ENCODE assay signal across 8 cellular contexts in genomic region chr12:6534158-6534913, GRCh38. TPM values are rescaled to one million over a fixed set of nuclear protein-coding genes. Genes with fewer than 3 reads are reported as not detected.
DNase-seq lines count a peak whose midpoint lies in the region; ATAC-seq and TF ChIP-seq lines count a peak whose summit lies in the region.

Gene GAPDH (plus strand): TSS chr12:6534517. CDS start chr12:6534833, 316 bp downstream.

- H3K27me3 ChIP-seq in SU-DHL-6 (ENCODE audit: low read length) (no peaks in the 10 kb centered on the region), parathyroid adenoma (ENCODE audit: control insufficient read depth, insufficient read depth, low read length) (no peaks in the 10 kb centered on the region), tibial nerve (no peaks in the 10 kb centered on the region)

- TF ChIP-seq POLR2A in tibial nerve (IDR thresholded peaks at IDR 0.05), result peak; percentile 90 to 92

- peak within 1 kb of the TSS; percentile 100 for H3K4me3 Mint-ChIP-seq in activated naive CD8-positive, alpha-beta T cell treated with anti-CD3 and anti-CD28 coated beads, Interleukin-2, amount 10 ng/mL, durations not matched to agents 7 days and 5 days

- peaks cover 39% of the 10 kb centered on the region for H3K4me1 Mint-ChIP-seq in activated naive CD8-positive, alpha-beta T cell treated with anti-CD3 and anti-CD28 coated beads, Interleukin-2, amount 10 ng/mL, durations not matched to agents 7 days and 5 days

- H3K27me3 Mint-ChIP-seq in activated naive CD8-positive, alpha-beta T cell treated with anti-CD3 and anti-CD28 coated beads, Interleukin-2, amount 10 ng/mL, durations not matched to agents 7 days and 5 days, result no peaks in the 10 kb centered on the region

- no peaks in the 10 kb centered on the region for H3K9me3 Mint-ChIP-seq in activated naive CD8-positive, alpha-beta T cell treated with anti-CD3 and anti-CD28 coated beads, Interleukin-2, amount 10 ng/mL, durations not matched to agents 7 days and 5 days

- DNase-seq in GM12864 (ENCODE audit: low read depth) (peak; percentile 89), NCI-H128 (lab: John Stamatoyannopoulos, UW; ENCODE audit: unreplicated experiment) (peak; percentile 98), head of caudate nucleus (peak; percentile 93 to 99 (median 98)), tibial nerve (ENCODE audit: low spot score in 2 of 2) (peak; percentile 81 to 82)
- peak; percentile 91 for DNase-seq in activated naive CD8-positive, alpha-beta T cell treated with anti-CD3 and anti-CD28 coated beads, Interleukin-2, amount 10 ng/mL, durations not matched to agents 7 days and 5 days

- peak within 1 kb of the TSS; percentile 80 for H3K4me3 ChIP-seq in GM12864 (ENCODE audit: low read depth, low read length)
- H3K4me3 ChIP-seq in SU-DHL-6 (ENCODE audit: insufficient read depth, low read length, poor library complexity, severe bottlenecking), result peak within 1 kb of the TSS; percentile 73
- peak within 1 kb of the TSS; percentile 96 for H3K4me3 ChIP-seq in parathyroid adenoma (ENCODE audit: low read depth, low read length)
- peak within 1 kb of the TSS; percentile 82 to 100 (median 90) for H3K4me3 ChIP-seq in tibial nerve

- intact Hi-C loops in head of caudate nucleus (cut with DNase I), result loop anchor here (2.0 kb wide), 1 partner anchor 64 kb away; the partner anchor contains the start of gene VAMP1

- peaks cover 80% of the 10 kb centered on the region for H3F3A ChIP-seq in SU-DHL-6 (ENCODE audit: insufficient read depth)

- peak; percentile 69 for ATAC-seq in HG02678 (IDR thresholded peaks at IDR 0.05; ENCODE audit: unreplicated experiment)
- ATAC-seq in activated naive CD8-positive, alpha-beta T cell treated with anti-CD3 and anti-CD28 coated beads, Interleukin-2, amount 10 ng/mL, durations not matched to agents 7 days and 5 days (ENCODE audit: low read depth), result peak; percentile 62

- H3K4me2 ChIP-seq in SU-DHL-6 (ENCODE audit: low read depth, low read length, poor library complexity, severe bottlenecking), result peak within 1 kb of the TSS; percentile 78
- H3K4me2 ChIP-seq in parathyroid adenoma (ENCODE audit: low read length), result peak within 1 kb of the TSS; percentile 99

- peaks cover 19% of the 10 kb centered on the region for H3K4me1 ChIP-seq in parathyroid adenoma
- peaks cover 0 to 57% (median 39%) of the 10 kb centered on the region in 4 donors for H3K4me1 ChIP-seq in tibial nerve

- peaks cover 9% of the 10 kb centered on the region for H4K20me1 ChIP-seq in SU-DHL-6 (ENCODE audit: low read depth, low read length)

- 0 to 1% methylated on average over 42 to 46 of the region's 69 CpGs for WGBS in tibial nerve, 2 donors

- H3K27ac ChIP-seq in SU-DHL-6 (ENCODE audit: low read depth, low read length), result peak within 1 kb of the TSS; percentile 93
- H3K27ac ChIP-seq in parathyroid adenoma, result peak within 1 kb of the TSS; percentile 93
- peak within 1 kb of the TSS; percentile 76 to 99 (median 96) for H3K27ac ChIP-seq in tibial nerve

- peak; percentile 22 to 99 for TF ChIP-seq EP300 in tibial nerve (IDR thresholded peaks at IDR 0.05)

- H2AFZ ChIP-seq in SU-DHL-6 (ENCODE audit: low read depth, low read length, severe bottlenecking) (peak within 1 kb of the TSS; percentile 73), parathyroid adenoma (peak within 1 kb of the TSS; percentile 78)

- POLR2A ChIA-PET in activated naive CD8-positive, alpha-beta T cell treated with anti-CD3 and anti-CD28 coated beads, Interleukin-2, amount 10 ng/mL, durations not matched to agents 7 days and 5 days (lab: Charles Lee), result interaction anchor here (0.5 to 6.2 kb wide), 39 partner anchors 9 to 216 kb away, joined by 3 to 72 read pairs (median 5); partner anchors contain the start of genes CD27, COPS7A, MRPL51 and NOP2

- peak within 1 kb of the TSS; percentile 98 for H3K9ac ChIP-seq in SU-DHL-6 (ENCODE audit: low read length)
- H3K9ac ChIP-seq in parathyroid adenoma, result peak within 1 kb of the TSS; percentile 59

- TF ChIP-seq CTCF in GM12864 (IDR thresholded peaks at IDR 0.05; ENCODE audit: low read depth, low read length, missing control alignments) (no peak), SU-DHL-6 (IDR thresholded peaks at IDR 0.05; ENCODE audit: insufficient read depth, low read length, poor library complexity, severe bottlenecking) (no peak), parathyroid adenoma (IDR thresholded peaks at IDR 0.05) (peak; percentile 19), tibial nerve (IDR thresholded peaks at IDR 0.05) (peak in 2 of 5 experiments; percentile 8 to 34)

- H3K27ac Mint-ChIP-seq in activated naive CD8-positive, alpha-beta T cell treated with anti-CD3 and anti-CD28 coated beads, Interleukin-2, amount 10 ng/mL, durations not matched to agents 7 days and 5 days, result peak within 1 kb of the TSS; percentile 98

- H3K79me2 ChIP-seq in SU-DHL-6 (ENCODE audit: insufficient read depth, low read length) (peaks cover 31% of the 10 kb centered on the region), parathyroid adenoma (peaks cover 6% of the 10 kb centered on the region)

- H3K9me3 ChIP-seq in SU-DHL-6 (ENCODE audit: insufficient read depth, low read length), result no peaks in the 10 kb centered on the region
- H3K9me3 ChIP-seq in parathyroid adenoma (ENCODE audit: control insufficient read depth, low read length), result no peaks in the 10 kb centered on the region
- no peaks in the 10 kb centered on the region for H3K9me3 ChIP-seq in tibial nerve

- no peaks in the 10 kb centered on the region for H3K9me2 ChIP-seq in SU-DHL-6 (replicated peaks; ENCODE audit: insufficient read depth, low read length)

- H3K36me3 ChIP-seq in SU-DHL-6 (ENCODE audit: low read length) (peaks cover 36% of the 10 kb centered on the region), parathyroid adenoma (ENCODE audit: control insufficient read depth, insufficient read depth, low read length) (no peaks in the 10 kb centered on the region), tibial nerve (peaks cover 0 to 54% (median 20%) of the 10 kb centered on the region in 3 donors)

- peaks cover 58% of the 10 kb centered on the region for H3K36me3 Mint-ChIP-seq in activated naive CD8-positive, alpha-beta T cell treated with anti-CD3 and anti-CD28 coated beads, Interleukin-2, amount 10 ng/mL, durations not matched to agents 7 days and 5 days

RNA-seq across cellular contexts. Expression of gene GAPDH, which starts in this region (rescaled TPM):
- 1,000 to 10,000 TPM; 4,618 to 4,824 TPM for total RNA-seq in activated naive CD8-positive, alpha-beta T cell treated with anti-CD3 and anti-CD28 coated beads, Interleukin-2, amount 10 ng/mL, durations not matched to agents 7 days and 5 days
- 1,000 to 10,000 TPM; 1,360 to 2,316 (median 1,728) TPM for total RNA-seq in tibial nerve

Comparison
In these comparisons a context has a peak if more than half of its experiments do, and no peak if none do; other contexts are left out.
1. Peak in every context shown above with its lines: DNase-seq, ATAC-seq, H3K4me3 ChIP-seq and H3K27ac ChIP-seq.